In genomic region chr1:154240294-154240831, GRCh38 we compare ENCODE assay signal across 18 cellular contexts. TPM values are rescaled to one million over a fixed set of nuclear protein-coding genes. Genes with fewer than 3 reads are reported as not detected.
A peak's percentile ranks its signal among the peaks of the same experiment; 100 is the strongest.
DNase-seq lines count a peak whose midpoint lies in the region; ATAC-seq, FAIRE-seq and TF ChIP-seq lines count a peak whose summit lies in the region.
"Had no signal": no experiment of that assay in that cellular context is flagged by ENCODE, and none has a peak within 500 bp of the region (broad histone marks: within the 10 kb centered on the region; RNA-seq: fewer than 3 reads in every experiment).

No MANE protein-coding gene starts in this region.

- H3K27ac Mint-ChIP-seq in MCF 10A (ENCODE audit: low read depth, unreplicated experiment) = peak overlapping the region; percentile 79
- peak overlapping the region; percentile 18 for H3K27ac Mint-ChIP-seq in activated T-helper 17 cell treated with anti-CD3 and anti-CD28 coated beads, Interleukin-2, amount 50 U/mL, for 72 hours
- H3K27ac Mint-ChIP-seq: IgD-negative memory B cell had no signal

- no peak overlapping the region for H3K27ac ChIP-seq in breast epithelium

- no peak overlapping the region for H3K4me3 ChIP-seq in breast epithelium

- no peak for TF ChIP-seq POLR2A in breast epithelium (IDR thresholded peaks at IDR 0.05)

- peaks cover 18% of the 10 kb centered on the region for H3K4me1 Mint-ChIP-seq in MCF 10A (ENCODE audit: insufficient read depth, unreplicated experiment)
- peaks cover 24% of the 10 kb centered on the region for H3K4me1 Mint-ChIP-seq in activated T-helper 17 cell treated with anti-CD3 and anti-CD28 coated beads, Interleukin-2, amount 50 U/mL, for 72 hours

- CTCF ChIA-PET in MCF 10A (lab: Yijun Ruan, JAX) = interaction anchor here (0.5 to 0.6 kb wide), 2 partner anchors 35 to 165 kb away, joined by 3 read pairs; no protein-coding TSS in a partner anchor

- TF ChIP-seq CTCF in MCF 10A (IDR thresholded peaks at IDR 0.05; ENCODE audit: unreplicated experiment) (no peak), breast epithelium (IDR thresholded peaks at IDR 0.05) (no peak)

- H3K36me3 Mint-ChIP-seq in MCF 10A (ENCODE audit: insufficient read depth, unreplicated experiment) = peaks cover 100% of the 10 kb centered on the region
- peaks cover 100% of the 10 kb centered on the region for H3K36me3 Mint-ChIP-seq in activated T-helper 17 cell treated with anti-CD3 and anti-CD28 coated beads, Interleukin-2, amount 50 U/mL, for 72 hours (ENCODE audit: low read depth)
- H3K36me3 Mint-ChIP-seq: IgD-negative memory B cell had no signal

- H3K4me1 ChIP-seq in breast epithelium = no peaks in the 10 kb centered on the region
- H3K4me1 ChIP-seq: BE2C had no signal

- H3K4me3 Mint-ChIP-seq in MCF 10A (ENCODE audit: unreplicated experiment) = no peak overlapping the region
- no peak overlapping the region for H3K4me3 Mint-ChIP-seq in activated T-helper 17 cell treated with anti-CD3 and anti-CD28 coated beads, Interleukin-2, amount 50 U/mL, for 72 hours
- H3K4me3 Mint-ChIP-seq: IgD-negative memory B cell had no signal

- no peaks in the 10 kb centered on the region for H3K9me3 Mint-ChIP-seq in MCF 10A (ENCODE audit: unreplicated experiment)
- H3K9me3 Mint-ChIP-seq in activated T-helper 17 cell treated with anti-CD3 and anti-CD28 coated beads, Interleukin-2, amount 50 U/mL, for 72 hours = no peaks in the 10 kb centered on the region
- H3K9me3 Mint-ChIP-seq: IgD-negative memory B cell had no signal

- intact Hi-C loops in MCF 10A (cut with micrococcal nuclease) = no loop called here
- intact Hi-C loops in breast epithelium (cut with DNase I; ENCODE audit: low total_unique reads) = no loop called here

- H3K27me3 Mint-ChIP-seq in MCF 10A (ENCODE audit: insufficient read depth, unreplicated experiment) = no peaks in the 10 kb centered on the region
- H3K27me3 Mint-ChIP-seq in activated T-helper 17 cell treated with anti-CD3 and anti-CD28 coated beads, Interleukin-2, amount 50 U/mL, for 72 hours = no peaks in the 10 kb centered on the region
- H3K27me3 Mint-ChIP-seq: IgD-negative memory B cell had no signal

- no TSS peak for BruUV-seq in MCF 10A (replicated peaks; lab: Mats Ljungman, UMichigan)

- no peaks in the 10 kb centered on the region for H3K9me3 ChIP-seq in breast epithelium
- H3K9me3 ChIP-seq: BE2C had no signal

- DNase-seq in MCF 10A (ENCODE audit: unreplicated experiment) (no peak), breast epithelium (ENCODE audit: low spot score in 2 of 2) (no peak), GM19239 (ENCODE audit: insufficient read length, low spot score) (no peak), AG20443 (ENCODE audit: low spot score) (no peak), left lobe of liver (ENCODE audit: low spot score) (no peak)
- DNase-seq: BE2C, DMS153, EL, NCI-H1436 treated with DMSO at 0.1 percent for 48 hours, NCI-H2081, NCI-H524, OCI-M1, RPMI8226 had no signal

- no peaks in the 10 kb centered on the region for H3K36me3 ChIP-seq in breast epithelium

- H3K27me3 ChIP-seq in breast epithelium = no peaks in the 10 kb centered on the region
- H3K27me3 ChIP-seq: BE2C had no signal

- FAIRE-seq in GM19239 (lab: Jason Lieb, UNC) = peak; percentile 58
- FAIRE-seq: GM18507 had no signal

- POLR2A ChIA-PET in MCF 10A (lab: Yijun Ruan, JAX) = interaction anchor here (0.5 to 1.8 kb wide), 5 partner anchors 19 to 264 kb away, joined by 3 to 12 read pairs (median 3); partner anchors contain the start of gene UBAP2L

- peak; percentile 77 for ATAC-seq in activated T-helper 17 cell treated with anti-CD3 and anti-CD28 coated beads, Interleukin-2, amount 50 U/mL, for 72 hours (replicated peaks)
- ATAC-seq in HG03108 (IDR thresholded peaks at IDR 0.05; ENCODE audit: unreplicated experiment) = no peak
- no peak for ATAC-seq in left lobe of liver
- ATAC-seq: HCT116 had no signal

RNA-seq across cellular contexts. Expression of gene UBAP2L, which starts 19.6 kb away (rescaled TPM):
- total RNA-seq in MCF 10A (2022) = 219 and 223 TPM in 2 replicates
- 10 to 100 TPM; 64.8 to 79.3 (median 70.1) TPM for total RNA-seq in breast epithelium
- total RNA-seq in activated T-helper 17 cell treated with anti-CD3 and anti-CD28 coated beads, Interleukin-2, amount 50 U/mL, for 72 hours = 100 to 1,000 TPM; 237 to 249 TPM
- 38.0 TPM for total RNA-seq in left lobe of liver

RNA-seq across cellular contexts. Expression of gene HAX1, which starts 32.1 kb away (rescaled TPM):
- total RNA-seq in MCF 10A (2022) = 261 and 295 TPM in 2 replicates
- 100 to 1,000 TPM; 108 to 125 (median 120) TPM for total RNA-seq in breast epithelium
- total RNA-seq in activated T-helper 17 cell treated with anti-CD3 and anti-CD28 coated beads, Interleukin-2, amount 50 U/mL, for 72 hours = 100 to 1,000 TPM; 127 to 132 TPM
- 41.6 TPM for total RNA-seq in left lobe of liver

RNA-seq across cellular contexts. Expression of gene CFAP141, which starts 34.2 kb away (rescaled TPM):
- total RNA-seq in MCF 10A (2022) (not detected in 2 replicates), breast epithelium (not detected), left lobe of liver (not detected)
- not detected for total RNA-seq in activated T-helper 17 cell treated with anti-CD3 and anti-CD28 coated beads, Interleukin-2, amount 50 U/mL, for 72 hours

RNA-seq across cellular contexts. Expression of gene TPM3, which starts 48.5 kb away (rescaled TPM):
- 625 and 698 TPM in 2 replicates for total RNA-seq in MCF 10A (2022)
- 100 to 1,000 TPM; 236 to 302 (median 245) TPM for total RNA-seq in breast epithelium
- total RNA-seq in activated T-helper 17 cell treated with anti-CD3 and anti-CD28 coated beads, Interleukin-2, amount 50 U/mL, for 72 hours = 100 to 1,000 TPM; 370 to 607 TPM
- total RNA-seq in left lobe of liver = 92.7 TPM
